21 cellular contexts compared by ENCODE assay signal in the genomic region with DNA sequence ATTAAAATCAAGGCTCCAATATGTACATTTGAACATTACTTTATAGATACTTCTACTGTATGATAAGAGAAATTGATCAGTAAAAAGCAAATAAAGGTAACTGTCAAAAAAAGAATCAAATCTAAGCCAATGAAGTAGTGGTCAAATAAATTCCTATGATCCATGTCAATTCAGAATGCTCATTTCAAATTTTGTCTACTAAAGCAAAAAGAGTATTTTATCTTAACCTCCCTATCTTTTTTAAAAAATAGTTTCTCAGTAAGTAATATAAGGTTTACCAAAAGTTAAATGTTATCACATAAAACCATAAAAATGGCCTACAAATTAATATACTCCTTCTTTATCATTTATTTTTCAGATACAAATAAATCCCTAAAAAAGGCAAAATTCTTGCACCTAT.
DNase-seq lines count a peak whose midpoint lies in the region; FAIRE-seq and TF ChIP-seq lines count a peak whose summit lies in the region.
"Had no signal": no experiment of that assay in that cellular context is flagged by ENCODE, and none has a peak within 500 bp of the region (broad histone marks: within the 10 kb centered on the region; RNA-seq: fewer than 3 reads in every experiment).

No MANE protein-coding gene starts in this region.

- H3K79me1 ChIP-seq in H1 (ENCODE audit: low read depth, low read length) = no peaks in the 10 kb centered on the region

- no peak overlapping the region for H3K4me3 Mint-ChIP-seq in CD14-positive monocyte
- H3K4me3 Mint-ChIP-seq: B cell; CD4-positive, alpha-beta T cell; CD8-positive, alpha-beta memory T cell had no signal

- no peak overlapping the region for H2BK12ac ChIP-seq in H1 (ENCODE audit: low read depth, low read length)

- no peak overlapping the region for H2AFZ ChIP-seq in H1 (ENCODE audit: low read length)

- H3K36me3 ChIP-seq in H1 (ENCODE audit: control insufficient read depth in 2 of 4, insufficient read depth in 4 of 4, low read length in 3 of 4) (peaks cover 0 to 11% (median 4%) of the 10 kb centered on the region in 4 experiments; a peak in 2 of 8 replicates), colonic mucosa (no peaks in the 10 kb centered on the region)

- TF ChIP-seq EP300 in H1 (IDR thresholded peaks at IDR 0.05; ENCODE audit: borderline replicate concordance in 1 of 2, low read depth in 2 of 2, low read length in 2 of 2) = no peak

- no peak overlapping the region for H3K14ac ChIP-seq in H1 (ENCODE audit: insufficient read length)

- H3K4ac ChIP-seq in H1 (replicated peaks; ENCODE audit: insufficient read length, low read depth, low read length) = no peak overlapping the region

- H3K27me3 ChIP-seq in H1 (replicated peaks in 1 of 4; ENCODE audit: control insufficient read depth in 3 of 4, extremely low read depth in 1 of 4, insufficient read depth in 3 of 4, low read length in 3 of 4) (no peaks in the 10 kb centered on the region), colonic mucosa (no peaks in the 10 kb centered on the region)
- H3K27me3 ChIP-seq: BLaER1 had no signal

- TF ChIP-seq RAD21 in H1 (IDR thresholded peaks at IDR 0.05 in 1 of 2, conservative IDR thresholded peaks at IDR 0.05 in 1 of 2; ENCODE audit: low read depth in 2 of 2, low read length in 2 of 2) = no peak

- no peak overlapping the region for H3K4me3 ChIP-seq in H1 (ENCODE audit: extremely low read depth in 1 of 4, insufficient read depth in 2 of 4, low read depth in 3 of 4, low read length in 4 of 4)
- H3K4me3 ChIP-seq in colonic mucosa = no peak overlapping the region
- H3K4me3 ChIP-seq: BLaER1 had no signal

- no peak overlapping the region for H4K5ac ChIP-seq in H1 (ENCODE audit: insufficient read length, low read depth, low read length)

- TF ChIP-seq POLR2A in H1 (IDR thresholded peaks at IDR 0.05; ENCODE audit: control extremely low read depth in 1 of 2, low read depth in 2 of 2, low read length in 2 of 2) = no peak

- H2BK20ac ChIP-seq in H1 (ENCODE audit: low read length) = no peak overlapping the region

- no peak overlapping the region for H3K18ac ChIP-seq in H1 (ENCODE audit: extremely low read depth, low read length)

- FAIRE-seq in A204.1 (lab: Jason Lieb, UNC) (peak; percentile 11), G401.6 (lab: Jason Lieb, UNC) (peak; percentile 81), TTC549 (lab: Jason Lieb, UNC) (peak; percentile 5), H1 (lab: Jason Lieb, UNC) (peak; percentile 7)
- FAIRE-seq: D721Med, GM12892 had no signal

- H2BK120ac ChIP-seq in H1 (replicated peaks; ENCODE audit: low read depth, low read length) = no peak overlapping the region

- no peak overlapping the region for H4K91ac ChIP-seq in H1 (replicated peaks; ENCODE audit: insufficient read length, low read length)

- DNase-seq in H1 (ENCODE audit: low read depth in 1 of 2, low spot score in 2 of 2) (no peak), colonic mucosa (no peak), HEK293T (ENCODE audit: extremely low spot score) (no peak), CD14-positive monocyte (ENCODE audit: low spot score) (no peak)
- DNase-seq: 8988T; CD4-positive, alpha-beta T cell; CD8-positive, alpha-beta memory T cell; DMS 273 treated with DMSO at 0.1 percent for 48 hours; DMS79; EL; GOT3; H7; HCEC 1CT had no signal

- H3K79me2 ChIP-seq in H1 (ENCODE audit: control insufficient read depth in 1 of 2, insufficient read depth in 2 of 2, low read length in 2 of 2) = no peaks in the 10 kb centered on the region

- H3K9me3 Mint-ChIP-seq in CD14-positive monocyte = peaks cover 0 to 2% (median 0%) of the 10 kb centered on the region in 7 donors
- H3K9me3 Mint-ChIP-seq: CD4-positive, alpha-beta T cell; CD8-positive, alpha-beta memory T cell had no signal

- H2BK5ac ChIP-seq in H1 (ENCODE audit: low read depth, low read length) = no peak overlapping the region

- H3K27me3 Mint-ChIP-seq in CD14-positive monocyte (ENCODE audit: low read depth in 3 of 3) = peaks cover 0 to 1% (median 0%) of the 10 kb centered on the region in 3 donors
- H3K27me3 Mint-ChIP-seq: B cell; CD4-positive, alpha-beta T cell; CD8-positive, alpha-beta memory T cell had no signal

- no peak overlapping the region for H3K27ac Mint-ChIP-seq in CD14-positive monocyte
- H3K27ac Mint-ChIP-seq: B cell; CD4-positive, alpha-beta T cell; CD8-positive, alpha-beta memory T cell had no signal

- no peak overlapping the region for H3K56ac ChIP-seq in H1 (replicated peaks; ENCODE audit: insufficient read length, low read depth, low read length)

- H3K23ac ChIP-seq in H1 (ENCODE audit: insufficient read length) = no peak overlapping the region

- H3K9ac ChIP-seq in H1 (replicated peaks in 1 of 4; ENCODE audit: extremely low read depth in 1 of 4, low read depth in 3 of 4, low read length in 3 of 4) (no peak overlapping the region), colonic mucosa (ENCODE audit: low read depth in 2 of 2, low read length in 2 of 2) (no peak overlapping the region)
- H3K9ac ChIP-seq: BLaER1 had no signal

- H3K23me2 ChIP-seq in H1 (ENCODE audit: low read depth, low read length) = no peaks in the 10 kb centered on the region

- H3K4me1 ChIP-seq in H1 (replicated peaks in 1 of 4; ENCODE audit: control insufficient read depth in 3 of 4, insufficient read depth in 4 of 4, low read length in 3 of 4) (no peaks in the 10 kb centered on the region), colonic mucosa (no peaks in the 10 kb centered on the region)
- H3K4me1 ChIP-seq: BLaER1 had no signal

- H3K4me1 Mint-ChIP-seq in CD14-positive monocyte = no peaks in the 10 kb centered on the region
- H3K4me1 Mint-ChIP-seq: B cell had no signal

- CTCF ChIA-PET in H1 (lab: Charles Lee; ENCODE audit: partially characterized antibody) (no interaction called here), HEK293T (lab: Yijun Ruan, JAX) (no interaction called here)

- H2AK5ac ChIP-seq in H1 (ENCODE audit: low read depth, low read length) = no peak overlapping the region

- peaks cover 37 to 62% of the 10 kb centered on the region in 2 donors for H3K36me3 Mint-ChIP-seq in CD14-positive monocyte

- no peak overlapping the region for H3K4me2 ChIP-seq in H1 (ENCODE audit: insufficient read depth in 1 of 2, low read depth in 2 of 2, low read length in 2 of 2)
- H3K4me2 ChIP-seq: BLaER1 had no signal

- H4K8ac ChIP-seq in H1 (ENCODE audit: extremely low read depth, insufficient read depth, low read length) = no peak overlapping the region

- H3K27ac ChIP-seq in H1 (ENCODE audit: low read depth, low read length) = no peak overlapping the region
- no peak overlapping the region for H3K27ac ChIP-seq in colonic mucosa
- H3K27ac ChIP-seq: BLaER1, C4-2B had no signal

- intact Hi-C loops in colonic mucosa (cut with DNase I) (no loop called here), CD14-positive monocyte (cut with micrococcal nuclease) (no loop called here)

- peaks cover 0 to 2% of the 10 kb centered on the region in 2 experiments for H4K20me1 ChIP-seq in H1 (replicated peaks in 1 of 2; ENCODE audit: control insufficient read depth in 1 of 2, insufficient read depth in 2 of 2, low read length in 2 of 2)
- H4K20me1 ChIP-seq: BLaER1 had no signal

- no peak overlapping the region for H2BK15ac ChIP-seq in H1 (ENCODE audit: low read length)

- TF ChIP-seq CTCF in H1 (IDR thresholded peaks at IDR 0.05; ENCODE audit: control extremely low read depth in 1 of 3, insufficient read depth in 1 of 3, low read depth in 1 of 3, low read length in 3 of 3) = no peak
- no peak for TF ChIP-seq CTCF in colonic mucosa (IDR thresholded peaks at IDR 0.05)
- no peak for TF ChIP-seq CTCF in CD14-positive monocyte (IDR thresholded peaks at IDR 0.05)

- H3K9me3 ChIP-seq in H1 (ENCODE audit: insufficient read depth in 2 of 2, low read depth in 1 of 2, low read length in 1 of 2) = no peaks in the 10 kb centered on the region; a peak in 1 of 4 replicates
- no peaks in the 10 kb centered on the region for H3K9me3 ChIP-seq in colonic mucosa

- POLR2A ChIA-PET in H1 (lab: Charles Lee; ENCODE audit: partially characterized antibody) = no interaction called here
- POLR2A ChIA-PET in HEK293T (lab: Yijun Ruan, JAX) = no interaction called here

TF ChIP-seq in H1, 55 proteins besides CTCF, POLR2A, EP300 and RAD21:
- no peak for TF ChIP-seq RBBP5 (IDR thresholded peaks at IDR 0.05; ENCODE audit: borderline replicate concordance, low read depth, low read length)
- TF ChIP-seq TAF1 (IDR thresholded peaks at IDR 0.05; ENCODE audit: low read depth, low read length) = no peak
- no peak for TF ChIP-seq SUZ12 (IDR thresholded peaks at IDR 0.05; ENCODE audit: low read length)
- TF ChIP-seq FOSL1 (IDR thresholded peaks at IDR 0.05; ENCODE audit: insufficient read depth, low read depth, low read length) = no peak
TF ChIP-seq in H1: peak in this region for 0.

TF ChIP-seq in HEK293T, 16 proteins besides CTCF, POLR2A, EP300 and RAD21:
- TF ChIP-seq FOXA1 (IDR thresholded peaks at IDR 0.05) = no peak
- no peak for TF ChIP-seq SUZ12 (IDR thresholded peaks at IDR 0.05)
- no peak for TF ChIP-seq HDGF (IDR thresholded peaks at IDR 0.05; ENCODE audit: borderline replicate concordance)
- TF ChIP-seq FOXK2 (IDR thresholded peaks at IDR 0.05) = no peak
- no peak for TF ChIP-seq ARNT (IDR thresholded peaks at IDR 0.05)
- TF ChIP-seq NFRKB (IDR thresholded peaks at IDR 0.05) = no peak
- TF ChIP-seq TARDBP (IDR thresholded peaks at IDR 0.05) = no peak
- no peak for TF ChIP-seq ZNF384 (IDR thresholded peaks at IDR 0.05)
- TF ChIP-seq, protein P1, sequence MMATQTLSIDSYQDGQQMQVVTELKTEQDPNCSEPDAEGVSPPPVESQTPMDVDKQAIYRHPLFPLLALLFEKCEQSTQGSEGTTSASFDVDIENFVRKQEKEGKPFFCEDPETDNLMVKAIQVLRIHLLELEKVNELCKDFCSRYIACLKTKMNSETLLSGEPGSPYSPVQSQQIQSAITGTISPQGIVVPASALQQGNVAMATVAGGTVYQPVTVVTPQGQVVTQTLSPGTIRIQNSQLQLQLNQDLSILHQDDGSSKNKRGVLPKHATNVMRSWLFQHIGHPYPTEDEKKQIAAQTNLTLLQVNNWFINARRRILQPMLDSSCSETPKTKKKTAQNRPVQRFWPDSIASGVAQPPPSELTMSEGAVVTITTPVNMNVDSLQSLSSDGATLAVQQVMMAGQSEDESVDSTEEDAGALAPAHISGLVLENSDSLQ (IDR thresholded peaks at IDR 0.05) = no peak
TF ChIP-seq in HEK293T: peak in this region for 0.
